Comparison of ENCODE assay signal across 8 cellular contexts in the genomic region with DNA sequence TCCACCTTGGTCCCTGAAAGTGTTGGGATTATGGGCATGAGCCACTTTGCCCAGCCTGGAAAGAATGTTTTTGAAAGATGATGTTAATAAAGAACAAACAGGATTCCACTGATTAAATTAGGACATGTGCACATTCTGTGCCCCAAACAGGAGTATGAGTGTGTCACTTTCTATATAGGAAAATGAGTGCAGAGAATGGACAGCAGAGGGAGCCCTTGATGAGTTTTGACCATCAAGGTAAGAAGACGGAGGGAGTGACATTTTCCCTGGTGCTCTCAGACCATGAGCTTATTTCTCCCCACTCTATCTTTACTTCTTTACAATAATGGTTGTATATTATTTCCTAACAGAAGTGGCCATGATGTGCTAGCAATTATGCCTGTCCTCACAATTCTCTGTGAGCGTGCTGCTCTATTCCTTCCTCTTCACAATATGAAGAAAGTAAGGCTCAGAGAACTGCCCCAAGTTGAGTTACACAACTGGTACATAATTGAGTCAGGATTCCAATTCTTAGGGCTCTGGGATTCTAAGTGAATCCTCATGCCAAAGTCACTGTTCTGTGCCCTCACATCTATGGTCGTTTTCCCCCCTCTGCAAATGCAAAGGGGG. TPM values are rescaled to one million over a fixed set of nuclear protein-coding genes. Genes with fewer than 3 reads are reported as not detected.
DNase-seq lines count a peak whose midpoint lies in the region; ATAC-seq and TF ChIP-seq lines count a peak whose summit lies in the region.

No MANE protein-coding gene starts in this region.

- H3K4me1 Mint-ChIP-seq in activated CD4-positive, alpha-beta memory T cell treated with anti-CD3 and anti-CD28 coated beads for 36 hours (ENCODE audit: low read depth), result no peaks in the 10 kb centered on the region
- peaks cover 6 to 7% of the 10 kb centered on the region in 2 donors for H3K4me1 Mint-ChIP-seq in natural killer cell

- intact Hi-C loops in activated CD4-positive, alpha-beta memory T cell treated with anti-CD3 and anti-CD28 coated beads for 36 hours (cut with micrococcal nuclease), result loop anchor here (1.0 kb wide), 1 partner anchor 147 kb away; no protein-coding TSS in a partner anchor
- intact Hi-C loops in natural killer cell (cut with micrococcal nuclease), result loop anchor here (1.0 to 5.0 kb wide), 3 partner anchors 147 to 1193 kb away; no protein-coding TSS in a partner anchor

- peaks cover 16% of the 10 kb centered on the region for H3K36me3 Mint-ChIP-seq in activated CD4-positive, alpha-beta memory T cell treated with anti-CD3 and anti-CD28 coated beads for 36 hours
- H3K36me3 Mint-ChIP-seq in natural killer cell, result no peaks in the 10 kb centered on the region

- H3K4me3 ChIP-seq in AG09309 (ENCODE audit: control insufficient read depth, low read depth, low read length), result no peak overlapping the region

- H3K4me3 Mint-ChIP-seq in activated CD4-positive, alpha-beta memory T cell treated with anti-CD3 and anti-CD28 coated beads for 36 hours, result no peak overlapping the region
- no peak overlapping the region for H3K4me3 Mint-ChIP-seq in natural killer cell

- ATAC-seq in GM18498 (IDR thresholded peaks at IDR 0.05; ENCODE audit: unreplicated experiment) (peak; percentile 75), HG03442 (IDR thresholded peaks at IDR 0.05; ENCODE audit: unreplicated experiment) (peak; percentile 76), natural killer cell (peak; percentile 72 to 84 (median 83))

- no peak overlapping the region for H3K27ac Mint-ChIP-seq in activated CD4-positive, alpha-beta memory T cell treated with anti-CD3 and anti-CD28 coated beads for 36 hours
- no peak overlapping the region for H3K27ac Mint-ChIP-seq in natural killer cell

- POLR2A ChIA-PET in activated CD4-positive, alpha-beta memory T cell treated with anti-CD3 and anti-CD28 coated beads for 36 hours (lab: Charles Lee), result interaction anchor here (0.6 to 0.9 kb wide), 2 partner anchors 12 to 21 kb away, joined by 3 to 4 read pairs; a partner anchor contains a TSS

- DNase-seq in AG09309 (ENCODE audit: low read depth), result peak; percentile 49
- peak; percentile 14 to 80 for DNase-seq in NCI-H526 (lab: John Stamatoyannopoulos, UW)
- peak; percentile 42 for DNase-seq in activated CD4-positive, alpha-beta memory T cell treated with anti-CD3 and anti-CD28 coated beads for 36 hours
- DNase-seq in fibroblast of gingiva (ENCODE audit: low read depth), result peak; percentile 79
- peak; percentile 29 for DNase-seq in natural killer cell
- no peak for DNase-seq in GOT3 (lab: John Stamatoyannopoulos, UW)

- peak; percentile 70 for TF ChIP-seq CTCF in AG09309 (IDR thresholded peaks at IDR 0.05; ENCODE audit: control insufficient read depth, insufficient read depth, low read depth, low read length, missing control alignments)
- peak; percentile 89 for TF ChIP-seq CTCF in natural killer cell (IDR thresholded peaks at IDR 0.05)

- H3K9me3 Mint-ChIP-seq in activated CD4-positive, alpha-beta memory T cell treated with anti-CD3 and anti-CD28 coated beads for 36 hours, result no peaks in the 10 kb centered on the region
- H3K9me3 Mint-ChIP-seq in natural killer cell, result no peaks in the 10 kb centered on the region

- no peaks in the 10 kb centered on the region for H3K27me3 Mint-ChIP-seq in activated CD4-positive, alpha-beta memory T cell treated with anti-CD3 and anti-CD28 coated beads for 36 hours
- H3K27me3 Mint-ChIP-seq in natural killer cell (ENCODE audit: low read depth in 2 of 2), result no peaks in the 10 kb centered on the region

- CTCF ChIA-PET in activated CD4-positive, alpha-beta memory T cell treated with anti-CD3 and anti-CD28 coated beads for 36 hours (lab: Charles Lee), result interaction anchor here (0.7 to 8.1 kb wide), 12 partner anchors 9 to 1194 kb away, joined by 3 to 171 read pairs (median 4); a partner anchor contains a TSS

RNA-seq across cellular contexts. Expression of a gene that starts 20.6 kb away (rescaled TPM):
- total RNA-seq in activated CD4-positive, alpha-beta memory T cell treated with anti-CD3 and anti-CD28 coated beads for 36 hours, result 1,000 to 10,000 TPM; 4,165 to 4,237 TPM
- total RNA-seq in natural killer cell, result 1,000 to 10,000 TPM; 1,429 to 1,793 (median 1,744) TPM
